13 cellular contexts compared by ENCODE assay signal in genomic region chr11:29009426-29009825, GRCh38.
"Had no signal": no experiment of that assay in that cellular context is flagged by ENCODE, and none has a peak within 500 bp of the region (broad histone marks: within the 10 kb centered on the region; RNA-seq: fewer than 3 reads in every experiment).

No MANE protein-coding gene starts in this region.

- H3K36me3 ChIP-seq: colonic mucosa, heart right ventricle, left ventricle myocardium inferior, neural progenitor cell, tibial nerve had no signal

- H3K4me1 ChIP-seq: colonic mucosa, heart right ventricle, left ventricle myocardium inferior, neural progenitor cell, tibial nerve had no signal

- H2AFZ ChIP-seq: neural progenitor cell had no signal

- H3K27ac ChIP-seq: colonic mucosa, heart right ventricle, left ventricle myocardium inferior, neural progenitor cell, tibial nerve had no signal

- FAIRE-seq: urothelium cell line had no signal

- H3K9me3 ChIP-seq: colonic mucosa, left ventricle myocardium inferior, tibial nerve had no signal

- H3K9ac ChIP-seq: neural progenitor cell had no signal

- H3K4me2 ChIP-seq: neural progenitor cell had no signal

- DNase-seq: activated CD4-positive, alpha-beta T cell treated with anti-CD3 and anti-CD28 coated beads, Interleukin-2, amount 10 ng/mL, durations not matched to agents 7 days and 5 days; activated CD8-positive, alpha-beta memory T cell treated with anti-CD3 and anti-CD28 coated beads, Interleukin-2, amount 50 U/mL, for 48 hours; activated effector memory CD4-positive, alpha-beta T cell treated with anti-CD3 and anti-CD28 coated beads, Interleukin-2, amount 50 U/mL, for 16 hours; activated T-cell treated with anti-CD3 and anti-CD28 coated beads, Interleukin-2, amount 50 U/mL, for 48 hours; amygdala; colonic mucosa; heart right ventricle; left ventricle myocardium inferior; naive thymus-derived CD4-positive, alpha-beta T cell; stimulated activated naive CD8-positive, alpha-beta T cell treated with anti-CD3 and anti-CD28 coated beads, Interleukin-15, Interleukin-2, amounts not matched to agents 100 U/mL and 50 U/mL, for 24 hours had no signal

- H3K27me3 ChIP-seq: colonic mucosa, heart right ventricle, neural progenitor cell, tibial nerve had no signal

- H3K4me3 ChIP-seq: colonic mucosa, heart right ventricle, left ventricle myocardium inferior, neural progenitor cell, tibial nerve had no signal
